In genomic region chr9:84758817-84759216, GRCh38 we compare ENCODE assay signal across 18 cellular contexts.
DNase-seq lines count a peak whose midpoint lies in the region; ATAC-seq and TF ChIP-seq lines count a peak whose summit lies in the region.
"Had no signal": no experiment of that assay in that cellular context is flagged by ENCODE, and none has a peak within 500 bp of the region (broad histone marks: within the 10 kb centered on the region; RNA-seq: fewer than 3 reads in every experiment).

No MANE protein-coding gene starts in this region.

- H3K27ac Mint-ChIP-seq in activated naive CD8-positive, alpha-beta T cell treated with anti-CD3 and anti-CD28 coated beads, Interleukin-2, amount 50 U/mL, for 24 hours: peak overlapping the region; percentile 61
- H3K27ac Mint-ChIP-seq: HFFc6 had no signal

- H3K9me3 ChIP-seq in left lung (no peaks in the 10 kb centered on the region), tibial nerve (no peaks in the 10 kb centered on the region)
- H3K9me3 ChIP-seq: gastrocnemius medialis, psoas muscle had no signal

- no peaks in the 10 kb centered on the region for H3K36me3 ChIP-seq in left lung
- H3K36me3 ChIP-seq in tibial nerve: peaks cover 0 to 13% (median 0%) of the 10 kb centered on the region in 3 donors
- H3K36me3 ChIP-seq: gastrocnemius medialis had no signal

- TF ChIP-seq POLR2A in tibial nerve (IDR thresholded peaks at IDR 0.05): no peak

- no peak for TF ChIP-seq EP300 in tibial nerve (IDR thresholded peaks at IDR 0.05)

- H3K4me3 ChIP-seq in left lung (no peak overlapping the region), tibial nerve (no peak overlapping the region)
- H3K4me3 ChIP-seq: gastrocnemius medialis, lung, psoas muscle had no signal

- peak; percentile 17 for ATAC-seq in GM18511 (IDR thresholded peaks at IDR 0.05; ENCODE audit: unreplicated experiment)
- ATAC-seq in GM19397 (IDR thresholded peaks at IDR 0.05; ENCODE audit: unreplicated experiment): peak; percentile 5
- ATAC-seq in HG03354 (IDR thresholded peaks at IDR 0.05; ENCODE audit: poor library complexity, severe bottlenecking, unreplicated experiment): peak; percentile 25
- no peak for ATAC-seq in activated naive CD8-positive, alpha-beta T cell treated with anti-CD3 and anti-CD28 coated beads, Interleukin-2, amount 50 U/mL, for 24 hours
- no peak for ATAC-seq in left lung
- ATAC-seq in GM18858 (IDR thresholded peaks at IDR 0.05; ENCODE audit: unreplicated experiment): no peak
- ATAC-seq: gastrocnemius medialis, psoas muscle had no signal

- H3K27me3 ChIP-seq in left lung: no peaks in the 10 kb centered on the region
- H3K27me3 ChIP-seq in tibial nerve: no peaks in the 10 kb centered on the region
- H3K27me3 ChIP-seq: gastrocnemius medialis had no signal

- peaks cover 14% of the 10 kb centered on the region for H3K4me1 Mint-ChIP-seq in activated naive CD8-positive, alpha-beta T cell treated with anti-CD3 and anti-CD28 coated beads, Interleukin-2, amount 50 U/mL, for 24 hours

- peaks cover 2% of the 10 kb centered on the region for H3K27me3 Mint-ChIP-seq in activated naive CD8-positive, alpha-beta T cell treated with anti-CD3 and anti-CD28 coated beads, Interleukin-2, amount 50 U/mL, for 24 hours

- intact Hi-C loops in left lung (cut with DNase I): no loop called here

- WGBS in tibial nerve, 2 donors: 86 to 90% methylated on average over 1 of the region's 1 CpG

- H3K4me1 ChIP-seq in left lung: no peaks in the 10 kb centered on the region
- peaks cover 0 to 27% (median 9%) of the 10 kb centered on the region in 4 donors for H3K4me1 ChIP-seq in tibial nerve
- H3K4me1 ChIP-seq: gastrocnemius medialis, psoas muscle had no signal

- H3K9me3 Mint-ChIP-seq in activated naive CD8-positive, alpha-beta T cell treated with anti-CD3 and anti-CD28 coated beads, Interleukin-2, amount 50 U/mL, for 24 hours: peaks cover 4% of the 10 kb centered on the region

- no peaks in the 10 kb centered on the region for H3K36me3 Mint-ChIP-seq in activated naive CD8-positive, alpha-beta T cell treated with anti-CD3 and anti-CD28 coated beads, Interleukin-2, amount 50 U/mL, for 24 hours (ENCODE audit: low read depth)

- H3K27ac ChIP-seq in left lung (no peak overlapping the region), tibial nerve (no peak overlapping the region)
- H3K27ac ChIP-seq: gastrocnemius medialis, psoas muscle had no signal

- TF ChIP-seq CTCF in left lung (IDR thresholded peaks at IDR 0.05): no peak
- TF ChIP-seq CTCF in tibial nerve (IDR thresholded peaks at IDR 0.05): no peak

- no peak overlapping the region for H3K4me3 Mint-ChIP-seq in activated naive CD8-positive, alpha-beta T cell treated with anti-CD3 and anti-CD28 coated beads, Interleukin-2, amount 50 U/mL, for 24 hours
- H3K4me3 Mint-ChIP-seq: HFFc6, nephron had no signal

- no peak for DNase-seq in activated naive CD8-positive, alpha-beta T cell treated with anti-CD3 and anti-CD28 coated beads, Interleukin-2, amount 50 U/mL, for 24 hours
- DNase-seq in left lung: no peak
- DNase-seq in mucosa of gallbladder (ENCODE audit: low spot score): no peak
- no peak for DNase-seq in tibial nerve (ENCODE audit: low spot score in 2 of 2)
- DNase-seq: activated gamma-delta T cell treated with Interleukin-2 at 50 U/mL for 16 hours, AML-193, gastrocnemius medialis, HFFc6, NCI-H1930, NCI-H510A treated with DMSO at 0.1 percent for 48 hours, psoas muscle, SHP77 treated with DMSO at 0.1 percent for 48 hours had no signal

Comparison
In these comparisons a context has a peak if more than half of its experiments do, and no peak if none do; other contexts are left out.
1. ATAC-seq: peak in GM18511 (single experiment), GM19397 (single experiment) and HG03354 (single experiment); none in activated naive CD8-positive, alpha-beta T cell treated with anti-CD3 and anti-CD28 coated beads, Interleukin-2, amount 50 U/mL, for 24 hours (single experiment), left lung (single experiment) and GM18858 (single experiment).